ENCODE assay signal across 8 cellular contexts in genomic region chr5:172713113-172713808, GRCh38. TPM values are rescaled to one million over a fixed set of nuclear protein-coding genes. Genes with fewer than 3 reads are reported as not detected.
A peak's percentile ranks its signal among the peaks of the same experiment; 100 is the strongest.
DNase-seq lines count a peak whose midpoint lies in the region; ATAC-seq and TF ChIP-seq lines count a peak whose summit lies in the region.

No MANE protein-coding gene starts in this region.

- intact Hi-C loops in dorsolateral prefrontal cortex (cut with DNase I) = loop anchor here (1.0 to 10.0 kb wide), 9 partner anchors 152 to 572 kb away; partner anchors contain the start of genes BNIP1 (in 2 of the 2) and CREBRF (in 1 of the 2)
- intact Hi-C loops in naive thymus-derived CD4-positive, alpha-beta T cell (cut with micrococcal nuclease) = loop anchor here (1.0 to 10.0 kb wide), 6 partner anchors 134 to 862 kb away; no protein-coding TSS in a partner anchor

- no peaks in the 10 kb centered on the region for H3K36me3 Mint-ChIP-seq in naive thymus-derived CD4-positive, alpha-beta T cell

- H3K27ac ChIP-seq in dorsolateral prefrontal cortex = peak overlapping the region in 19 of 59 donors; percentile 19 to 88 (median 71)
- no peak overlapping the region for H3K27ac ChIP-seq in naive thymus-derived CD4-positive, alpha-beta T cell (ENCODE audit: low read depth, low read length)

- ATAC-seq in naive thymus-derived CD4-positive, alpha-beta T cell = peak; percentile 56
- no peak for ATAC-seq in HG02852 (IDR thresholded peaks at IDR 0.05; ENCODE audit: unreplicated experiment)

- DNase-seq in GM06990 (ENCODE audit: extremely low read depth, insufficient read length) = peak; percentile 42
- peak; percentile 53 for DNase-seq in MG63
- DNase-seq in activated CD4-positive, alpha-beta T cell treated with anti-CD3 and anti-CD28 coated beads, Interleukin-2, amount 50 U/mL, for 48 hours = peak; percentile 74 to 78
- peak in 9 of 10 donors; percentile 38 to 81 (median 70) for DNase-seq in dorsolateral prefrontal cortex
- peak; percentile 50 to 81 (median 67) for DNase-seq in naive thymus-derived CD4-positive, alpha-beta T cell
- DNase-seq in stimulated activated naive CD4-positive, alpha-beta T cell (lab: John Stamatoyannopoulos, UW) = peak; percentile 30 to 74 (median 64)
- no peak for DNase-seq in 8988T

- peaks cover 0 to 1% (median 0%) of the 10 kb centered on the region in 11 donors for H3K9me3 Mint-ChIP-seq in naive thymus-derived CD4-positive, alpha-beta T cell

- H3K4me3 ChIP-seq in GM06990 (replicated peaks; ENCODE audit: low read depth, low read length) (no peak overlapping the region), MG63 (no peak overlapping the region), dorsolateral prefrontal cortex (peak overlapping the region in 20 of 59 donors; percentile 3 to 46 (median 26))
- no peak overlapping the region for H3K4me3 ChIP-seq in naive thymus-derived CD4-positive, alpha-beta T cell (ENCODE audit: low read length)

- H3K4me3 Mint-ChIP-seq in naive thymus-derived CD4-positive, alpha-beta T cell = no peak overlapping the region

- H3K4me1 ChIP-seq in naive thymus-derived CD4-positive, alpha-beta T cell (ENCODE audit: control insufficient read depth in 2 of 2, insufficient read depth in 2 of 2, low read length in 2 of 2) = peaks cover 0 to 7% of the 10 kb centered on the region in 2 donors

- H3K36me3 ChIP-seq in GM06990 (ENCODE audit: control insufficient read depth, insufficient read depth, low read length) (no peaks in the 10 kb centered on the region), MG63 (no peaks in the 10 kb centered on the region)
- H3K36me3 ChIP-seq in naive thymus-derived CD4-positive, alpha-beta T cell (ENCODE audit: control insufficient read depth in 2 of 3, insufficient read depth in 3 of 3, low read length in 3 of 3) = no peaks in the 10 kb centered on the region

- H3K27ac Mint-ChIP-seq in naive thymus-derived CD4-positive, alpha-beta T cell = peak overlapping the region in 1 of 9 donors; percentile 46

- CTCF ChIA-PET in naive thymus-derived CD4-positive, alpha-beta T cell (lab: Charles Lee) = interaction anchor here (0.6 to 9.7 kb wide), 9 partner anchors 51 to 423 kb away, joined by 3 to 178 read pairs (median 4); partner anchors contain the start of gene DUSP1

- H3K9me3 ChIP-seq in MG63 = no peaks in the 10 kb centered on the region
- H3K9me3 ChIP-seq in naive thymus-derived CD4-positive, alpha-beta T cell (ENCODE audit: control insufficient read depth in 2 of 3, low read length in 3 of 3) = no peaks in the 10 kb centered on the region

- peak; percentile 95 for TF ChIP-seq CTCF in GM06990 (IDR thresholded peaks at IDR 0.05; ENCODE audit: insufficient read depth, low read length, poor library complexity, severe bottlenecking)
- peak; percentile 83 to 99 (median 97) for TF ChIP-seq CTCF in dorsolateral prefrontal cortex (IDR thresholded peaks at IDR 0.05 in 54 of 56, conservative IDR thresholded peaks at IDR 0.05 in 2 of 56; ENCODE audit: low read depth in 1 of 56, partially characterized antibody in 56 of 56)

- peaks cover 0 to 8% (median 5%) of the 10 kb centered on the region in 7 donors for H3K4me1 Mint-ChIP-seq in naive thymus-derived CD4-positive, alpha-beta T cell

- POLR2A ChIA-PET in naive thymus-derived CD4-positive, alpha-beta T cell (lab: Charles Lee) = interaction anchor here (1.0 to 2.7 kb wide), 2 partner anchors 58 to 219 kb away, joined by 4 to 11 read pairs; partner anchors contain the start of gene DUSP1

- H3K27me3 ChIP-seq in GM06990 (replicated peaks; ENCODE audit: control insufficient read depth, insufficient read depth, low read length) = no peaks in the 10 kb centered on the region
- peaks cover 2% of the 10 kb centered on the region for H3K27me3 ChIP-seq in MG63
- H3K27me3 ChIP-seq in dorsolateral prefrontal cortex = no peaks in the 10 kb centered on the region
- H3K27me3 ChIP-seq in naive thymus-derived CD4-positive, alpha-beta T cell (ENCODE audit: control insufficient read depth in 2 of 2, insufficient read depth in 2 of 2, low read length in 2 of 2) = no peaks in the 10 kb centered on the region

- peaks cover 0 to 18% (median 12%) of the 10 kb centered on the region in 5 donors for H3K27me3 Mint-ChIP-seq in naive thymus-derived CD4-positive, alpha-beta T cell

RNA-seq across cellular contexts. Expression of gene DUSP1, which starts 57.7 kb away (rescaled TPM):
- total RNA-seq in MG63 (2014; rRNA removed; shearing (Covaris generic); ENCODE audit: low replicate concordance) = 80.6 and 99.2 TPM in 2 replicates
- total RNA-seq in dorsolateral prefrontal cortex = 100 to 1,000 TPM in 26 of 120 experiments, 10 to 100 TPM in 94; 25.5 to 228 (median 63.6) TPM
- total RNA-seq in naive thymus-derived CD4-positive, alpha-beta T cell = 1,000 to 10,000 TPM in 2 of 5 experiments, 10 to 100 TPM in 2, 1 to 10 TPM in 1; 5.4 to 2,522 (median 40.7) TPM
- polyA plus RNA-seq in naive thymus-derived CD4-positive, alpha-beta T cell = 10 to 100 TPM; 53.5 to 81.3 TPM
